9 cellular contexts compared by ENCODE assay signal in genomic region chr16:1183235-1183907, GRCh38. TPM values are rescaled to one million over a fixed set of nuclear protein-coding genes. Genes with fewer than 3 reads are reported as not detected.
DNase-seq lines count a peak whose midpoint lies in the region; ATAC-seq and TF ChIP-seq lines count a peak whose summit lies in the region.
"Had no signal": no experiment of that assay in that cellular context is flagged by ENCODE, and none has a peak within 500 bp of the region (broad histone marks: within the 10 kb centered on the region; RNA-seq: fewer than 3 reads in every experiment).

No MANE protein-coding gene starts in this region.

- DNase-seq in SW480 (ENCODE audit: low spot score): peak; percentile 40
- peak; percentile 94 for DNase-seq in hepatic stellate cell (ENCODE audit: low spot score)
- peak; percentile 25 for DNase-seq in stromal cell of bone marrow (ENCODE audit: low read depth)
- DNase-seq in OCI-LY7 (ENCODE audit: low spot score): no peak
- DNase-seq in NOMO-1 treated with DMSO at 0.1 percent for 48 hours (lab: John Stamatoyannopoulos, UW; ENCODE audit: unreplicated experiment): no peak
- DNase-seq in stimulated activated CD4-positive, alpha-beta T cell treated with anti-CD3 and anti-CD28 coated beads, Interleukin-15, amount 100 ng/mL, for 24 hours: no peak

- H4K20me1 ChIP-seq in OCI-LY7 (ENCODE audit: insufficient read depth, low read length): no peaks in the 10 kb centered on the region

- POLR2A ChIA-PET in HEK293 (lab: Yijun Ruan, JAX) (interaction anchor here (0.5 to 1.1 kb wide), 2 partner anchors 9 to 189 kb away, joined by 4 read pairs; no protein-coding TSS in a partner anchor), OCI-LY7 (lab: Charles Lee) (no interaction called here)

- H3K4me3 ChIP-seq in HEK293 (ENCODE audit: low read depth, low read length) (peak overlapping the region; percentile 11; the same call in 1 of the 2 replicates), OCI-LY7 (ENCODE audit: low read depth, low read length, poor library complexity, severe bottlenecking) (no peak overlapping the region)

- intact Hi-C loops in OCI-LY7 (cut with micrococcal nuclease; ENCODE audit: unreplicated experiment): no loop called here

- ATAC-seq in GM21381 (IDR thresholded peaks at IDR 0.05; ENCODE audit: unreplicated experiment): no peak

- no peaks in the 10 kb centered on the region for H3K36me3 ChIP-seq in HEK293 (ENCODE audit: control insufficient read depth in 2 of 2, insufficient read depth in 1 of 2, low read length in 2 of 2)
- no peaks in the 10 kb centered on the region for H3K36me3 ChIP-seq in OCI-LY7 (ENCODE audit: insufficient read depth, low read length)

- H3K9me2 ChIP-seq in OCI-LY7 (ENCODE audit: insufficient read depth, low read length): no peaks in the 10 kb centered on the region

- BruUV-seq in OCI-LY7 (replicated peaks; lab: Mats Ljungman, UMichigan): no TSS peak

- TF ChIP-seq CTCF in HEK293 (tag by site-specific recombination; IDR thresholded peaks at IDR 0.05): no peak
- no peak for TF ChIP-seq CTCF in OCI-LY7 (conservative IDR thresholded peaks at IDR 0.05; ENCODE audit: low read length)

- H3K4me2 ChIP-seq in OCI-LY7 (ENCODE audit: low read length): no peak overlapping the region

- H3K9me3 ChIP-seq in HEK293 (ENCODE audit: control insufficient read depth, insufficient read depth, low read depth, low read length): no peaks in the 10 kb centered on the region
- H3K9me3 ChIP-seq in OCI-LY7 (ENCODE audit: low read length): no peaks in the 10 kb centered on the region

- H3K4me1 ChIP-seq in HEK293 (ENCODE audit: control insufficient read depth, insufficient read depth, low read length): peaks cover 3% of the 10 kb centered on the region; the same call in 1 of the 2 replicates
- H3K4me1 ChIP-seq in OCI-LY7 (ENCODE audit: insufficient read depth, low read length, poor library complexity, severe bottlenecking): no peaks in the 10 kb centered on the region

- CTCF ChIA-PET in HEK293 (lab: Yijun Ruan, JAX): interaction anchor here (1.0 to 1.4 kb wide), 4 partner anchors 10 to 77 kb away, joined by 3 to 5 read pairs (median 4); no protein-coding TSS in a partner anchor
- CTCF ChIA-PET in OCI-LY7 (lab: Charles Lee; ENCODE audit: unreplicated experiment): no interaction called here

- no peak overlapping the region for H3K27ac ChIP-seq in HEK293 (ENCODE audit: extremely low read depth, low read depth, low read length)
- H3K27ac ChIP-seq in OCI-LY7 (ENCODE audit: low read depth, low read length, poor library complexity, severe bottlenecking): no peak overlapping the region

- H2AFZ ChIP-seq in OCI-LY7 (ENCODE audit: low read length): no peak overlapping the region

- H3K79me2 ChIP-seq in OCI-LY7 (ENCODE audit: insufficient read depth, low read depth, low read length): no peaks in the 10 kb centered on the region

TF ChIP-seq in HEK293, 187 proteins besides CTCF, POLR2A, EP300 and RAD21 (continues in another document):
- TF ChIP-seq EGR2 (tag by site-specific recombination; IDR thresholded peaks at IDR 0.05; ENCODE audit: low read depth): peak; percentile 65
- TF ChIP-seq ZNF26 (tag by site-specific recombination; IDR thresholded peaks at IDR 0.05): no peak
- TF ChIP-seq ZBTB17 (tag by site-specific recombination; IDR thresholded peaks at IDR 0.05): peak; percentile 18; the same call in 1 of the 2 replicates
- no peak for TF ChIP-seq ZNF624 (tag by site-specific recombination; IDR thresholded peaks at IDR 0.05)
- TF ChIP-seq IKZF3 (tag by site-specific recombination; IDR thresholded peaks at IDR 0.05): peak; percentile 50
- peak; percentile 44 for TF ChIP-seq SP2 (tag by site-specific recombination; IDR thresholded peaks at IDR 0.05)
- TF ChIP-seq ZNF10 (tag by site-specific recombination; IDR thresholded peaks at IDR 0.05): no peak
- no peak for TF ChIP-seq MZF1 (tag by site-specific recombination; IDR thresholded peaks at IDR 0.05; ENCODE audit: borderline replicate concordance)
- peak; percentile 35; the same call in 1 of the 2 replicates for TF ChIP-seq KLF8 (tag by site-specific recombination; IDR thresholded peaks at IDR 0.05)
- peak; percentile 52; the same call in 1 of the 2 replicates for TF ChIP-seq KLF17 (tag by site-specific recombination; IDR thresholded peaks at IDR 0.05)
- TF ChIP-seq ZNF76 (tag by site-specific recombination; IDR thresholded peaks at IDR 0.05; ENCODE audit: borderline replicate concordance, low read depth): no peak
- TF ChIP-seq ZNF600 (tag by site-specific recombination; IDR thresholded peaks at IDR 0.05): peak; percentile 50; the same call in 1 of the 2 replicates
- TF ChIP-seq ZNF366 (tag by site-specific recombination; conservative IDR thresholded peaks at IDR 0.05): no peak
- peak; percentile 68 for TF ChIP-seq ZFHX2 (tag by site-specific recombination; conservative IDR thresholded peaks at IDR 0.05)
- TF ChIP-seq, protein P1, sequence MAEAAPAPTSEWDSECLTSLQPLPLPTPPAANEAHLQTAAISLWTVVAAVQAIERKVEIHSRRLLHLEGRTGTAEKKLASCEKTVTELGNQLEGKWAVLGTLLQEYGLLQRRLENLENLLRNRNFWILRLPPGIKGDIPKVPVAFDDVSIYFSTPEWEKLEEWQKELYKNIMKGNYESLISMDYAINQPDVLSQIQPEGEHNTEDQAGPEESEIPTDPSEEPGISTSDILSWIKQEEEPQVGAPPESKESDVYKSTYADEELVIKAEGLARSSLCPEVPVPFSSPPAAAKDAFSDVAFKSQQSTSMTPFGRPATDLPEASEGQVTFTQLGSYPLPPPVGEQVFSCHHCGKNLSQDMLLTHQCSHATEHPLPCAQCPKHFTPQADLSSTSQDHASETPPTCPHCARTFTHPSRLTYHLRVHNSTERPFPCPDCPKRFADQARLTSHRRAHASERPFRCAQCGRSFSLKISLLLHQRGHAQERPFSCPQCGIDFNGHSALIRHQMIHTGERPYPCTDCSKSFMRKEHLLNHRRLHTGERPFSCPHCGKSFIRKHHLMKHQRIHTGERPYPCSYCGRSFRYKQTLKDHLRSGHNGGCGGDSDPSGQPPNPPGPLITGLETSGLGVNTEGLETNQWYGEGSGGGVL (tag by site-specific recombination; IDR thresholded peaks at IDR 0.05): 0 out of 2 replicates have a peak, but pooled peaks have one; percentile 19
- peak; percentile 80 for TF ChIP-seq GLIS1 (tag by site-specific recombination; IDR thresholded peaks at IDR 0.05)
- peak; percentile 60 for TF ChIP-seq ZIC2 (tag by site-specific recombination; IDR thresholded peaks at IDR 0.05)
- no peak for TF ChIP-seq GFI1B (tag by site-specific recombination; IDR thresholded peaks at IDR 0.05)
- TF ChIP-seq ZSCAN4 (tag by site-specific recombination; IDR thresholded peaks at IDR 0.05): no peak
- no peak for TF ChIP-seq ZNF292 (tag by site-specific recombination; IDR thresholded peaks at IDR 0.05; ENCODE audit: borderline replicate concordance, low read depth)
- TF ChIP-seq ZNF140 (tag by site-specific recombination; IDR thresholded peaks at IDR 0.05): no peak
- TF ChIP-seq KLF1 (tag by site-specific recombination; IDR thresholded peaks at IDR 0.05): peak; percentile 85

RNA-seq across cellular contexts. Expression of gene CACNA1H, which starts 30.5 kb away (rescaled TPM):
- total RNA-seq in OCI-LY7 (2014; rRNA removed; shearing (Covaris generic)): not detected in 2 replicates
- not detected in 2 replicates for total RNA-seq in OCI-LY7 (2022)
- total RNA-seq: MCF 10A had no signal

RNA-seq across cellular contexts. Expression of gene TPSG1, which starts 41.7 kb away (rescaled TPM):
- not detected in 2 replicates for total RNA-seq in OCI-LY7 (2014; rRNA removed; shearing (Covaris generic))
- not detected in 2 replicates for total RNA-seq in OCI-LY7 (2022)
- total RNA-seq: MCF 10A had no signal

RNA-seq across cellular contexts. Expression of gene TPSB2, which starts 46.6 kb away (rescaled TPM):
- total RNA-seq in OCI-LY7 (2014; rRNA removed; shearing (Covaris generic)): not detected in 2 replicates
- total RNA-seq in OCI-LY7 (2022): not detected in 2 replicates
- total RNA-seq: MCF 10A had no signal

RNA-seq across cellular contexts. Expression of gene TPSAB1, which starts 57.1 kb away (rescaled TPM):
- total RNA-seq in OCI-LY7 (2014; rRNA removed; shearing (Covaris generic)): not detected in 2 replicates
- not detected in 2 replicates for total RNA-seq in OCI-LY7 (2022)
- total RNA-seq: MCF 10A had no signal

Comparison
In these comparisons a context has a peak if more than half of its experiments do, and no peak if none do; other contexts are left out.
1. DNase-seq: peak in SW480 (single experiment), hepatic stellate cell (single experiment) and stromal cell of bone marrow (single experiment); none in OCI-LY7 (single experiment), NOMO-1 treated with DMSO at 0.1 percent for 48 hours (single experiment) and stimulated activated CD4-positive, alpha-beta T cell treated with anti-CD3 and anti-CD28 coated beads, Interleukin-15, amount 100 ng/mL, for 24 hours (single experiment).